ENCODE assay signal across 31 cellular contexts in the genomic region with DNA sequence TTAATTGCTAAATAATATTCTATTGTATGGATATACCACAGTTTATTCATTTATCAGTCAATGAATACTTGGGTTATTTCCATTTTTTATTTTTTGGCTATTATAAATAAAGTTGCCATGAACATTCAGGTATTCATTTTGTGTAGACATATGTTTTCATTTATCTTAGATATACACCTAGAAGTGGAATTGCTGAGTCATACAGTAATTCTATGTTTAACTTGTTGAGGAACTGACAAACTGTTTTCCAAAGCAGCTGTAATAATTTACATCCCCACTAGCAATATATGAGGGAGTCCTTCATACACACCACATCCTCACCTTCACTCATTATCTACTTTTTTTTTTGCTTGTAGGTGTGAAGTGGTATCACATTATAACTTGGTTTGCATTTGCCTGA.
"Had no signal": no experiment of that assay in that cellular context is flagged by ENCODE, and none has a peak within 500 bp of the region (broad histone marks: within the 10 kb centered on the region; RNA-seq: fewer than 3 reads in every experiment).

No MANE protein-coding gene starts in this region.

- H3K27me3 ChIP-seq: left lung, neural progenitor cell, neutrophil, ovary, sigmoid colon, spleen, suprapubic skin, tibial artery, upper lobe of right lung had no signal

- FAIRE-seq: islet of Langerhans, kidney, small intestine, urothelium cell line had no signal

- H3K9me3 ChIP-seq: left lung, neutrophil, ovary, sigmoid colon, suprapubic skin, thoracic aorta, upper lobe of right lung had no signal

- ATAC-seq: left colon; left lung; natural killer cell; right cardiac atrium; stimulated activated effector memory CD8-positive, alpha-beta T cell treated with anti-CD3 and anti-CD28 coated beads, Interleukin-12 subunit alpha, Interleukin-12 subunit beta, amount 100 ng/mL, for 72 hours; upper lobe of right lung had no signal

- H3K27ac ChIP-seq: left lung, neural progenitor cell, neutrophil, ovary, sigmoid colon, spleen, suprapubic skin, thoracic aorta, tibial artery, upper lobe of right lung had no signal

- H3K4me2 ChIP-seq: neural progenitor cell had no signal

- DNase-seq: hypothalamus; immature natural killer cell; kidney; left colon; left lung; mesendoderm; naive B cell; natural killer cell; nephron progenitor cell; occipital lobe; ovary; right cardiac atrium; sigmoid colon; small intestine; spleen; stimulated activated CD4-positive, alpha-beta T cell treated with anti-CD3 and anti-CD28 coated beads, Interleukin-4, amount 100 ng/mL, for 24 hours; stimulated activated naive CD4-positive, alpha-beta T cell; tibial artery; trophoblast cell; upper lobe of right lung had no signal

- H2AFZ ChIP-seq: neural progenitor cell had no signal

- H3K4me3 ChIP-seq: left lung, lung, neural progenitor cell, ovary, sigmoid colon, spleen, suprapubic skin, thoracic aorta, tibial artery, upper lobe of right lung had no signal

- H3K9ac ChIP-seq: neural progenitor cell had no signal

- H3K36me3 Mint-ChIP-seq: immature natural killer cell; naive B cell; natural killer cell; stimulated activated effector memory CD8-positive, alpha-beta T cell treated with anti-CD3 and anti-CD28 coated beads, Interleukin-12 subunit alpha, Interleukin-12 subunit beta, amount 100 ng/mL, for 72 hours had no signal

- H3K4me3 Mint-ChIP-seq: immature natural killer cell; mesothelial cell of epicardium; naive B cell; natural killer cell; nephron progenitor cell; neural progenitor cell; stimulated activated effector memory CD8-positive, alpha-beta T cell treated with anti-CD3 and anti-CD28 coated beads, Interleukin-12 subunit alpha, Interleukin-12 subunit beta, amount 100 ng/mL, for 72 hours; stimulated activated naive CD8-positive, alpha-beta T cell treated with anti-CD3 and anti-CD28 coated beads, Interleukin-15, Interleukin-2, amounts not matched to agents 100 ng/mL and 50 ng/mL, for 24 hours had no signal

- H3K36me3 ChIP-seq: left lung, neural progenitor cell, neutrophil, ovary, sigmoid colon, spleen, suprapubic skin, thoracic aorta, tibial artery, upper lobe of right lung had no signal

- H3K27ac Mint-ChIP-seq: immature natural killer cell; mesothelial cell of epicardium; naive B cell; natural killer cell; nephron progenitor cell; neural progenitor cell; progenitor cell of endocrine pancreas; stimulated activated effector memory CD8-positive, alpha-beta T cell treated with anti-CD3 and anti-CD28 coated beads, Interleukin-12 subunit alpha, Interleukin-12 subunit beta, amount 100 ng/mL, for 72 hours; stimulated activated naive CD8-positive, alpha-beta T cell treated with anti-CD3 and anti-CD28 coated beads, Interleukin-15, Interleukin-2, amounts not matched to agents 100 ng/mL and 50 ng/mL, for 24 hours had no signal

- H3K27me3 Mint-ChIP-seq: progenitor cell of endocrine pancreas; stimulated activated naive CD8-positive, alpha-beta T cell treated with anti-CD3 and anti-CD28 coated beads, Interleukin-15, Interleukin-2, amounts not matched to agents 100 ng/mL and 50 ng/mL, for 24 hours had no signal

- H3K4me1 ChIP-seq: left lung, sigmoid colon, spleen, suprapubic skin, tibial artery, upper lobe of right lung had no signal

- H3K4me1 Mint-ChIP-seq: immature natural killer cell; naive B cell; natural killer cell; stimulated activated effector memory CD8-positive, alpha-beta T cell treated with anti-CD3 and anti-CD28 coated beads, Interleukin-12 subunit alpha, Interleukin-12 subunit beta, amount 100 ng/mL, for 72 hours had no signal
